In genomic region chr2:67974564-67975430, GRCh38 we compare ENCODE assay signal across 12 cellular contexts.
DNase-seq lines count a peak whose midpoint lies in the region; ATAC-seq, FAIRE-seq and TF ChIP-seq lines count a peak whose summit lies in the region.
"Had no signal": no experiment of that assay in that cellular context is flagged by ENCODE, and none has a peak within 500 bp of the region (broad histone marks: within the 10 kb centered on the region; RNA-seq: fewer than 3 reads in every experiment).

No MANE protein-coding gene starts in this region.

- no peaks in the 10 kb centered on the region for H3K36me3 Mint-ChIP-seq in T-cell

- no peak for TF ChIP-seq POLR2A in upper lobe of left lung (IDR thresholded peaks at IDR 0.05)

- TF ChIP-seq EP300 in upper lobe of left lung (IDR thresholded peaks at IDR 0.05), result no peak

- H3K27ac ChIP-seq in ascending aorta, result peak overlapping the region; percentile 70 to 76
- no peak overlapping the region for H3K27ac ChIP-seq in kidney (ENCODE audit: low read depth in 2 of 2, low read length in 2 of 2)
- peak overlapping the region; percentile 13 to 31 (median 18) for H3K27ac ChIP-seq in upper lobe of left lung
- H3K27ac ChIP-seq: A549, colonic mucosa had no signal

- H3K4me3 ChIP-seq in ascending aorta (peak overlapping the region in 1 of 2 donors; percentile 35), kidney (ENCODE audit: low read length in 2 of 2) (no peak overlapping the region), upper lobe of left lung (peak overlapping the region in 1 of 4 donors; percentile 7)
- H3K4me3 ChIP-seq: A549, colonic mucosa had no signal

- intact Hi-C loops in ascending aorta (cut with DNase I), result no loop called here
- intact Hi-C loops in kidney (cut with DNase I), result no loop called here

- no peak overlapping the region for H3K27ac Mint-ChIP-seq in T-cell

- H3K27me3 ChIP-seq in ascending aorta (no peaks in the 10 kb centered on the region), upper lobe of left lung (no peaks in the 10 kb centered on the region)
- H3K27me3 ChIP-seq: colonic mucosa had no signal

- POLR2A ChIA-PET in T-cell (lab: Charles Lee), result no interaction called here

- ATAC-seq in upper lobe of left lung (ENCODE audit: low FRiP score in 2 of 2) (peak; percentile 54 to 79), T-cell (replicated peaks in 1 of 4) (no peak)
- ATAC-seq: A549 had no signal

- H3K27me3 Mint-ChIP-seq in T-cell, result peaks cover 0 to 4% of the 10 kb centered on the region in 2 donors

- no peak overlapping the region for H3K9ac ChIP-seq in kidney (ENCODE audit: low read length in 2 of 2)

- TF ChIP-seq CTCF in ascending aorta (IDR thresholded peaks at IDR 0.05) (no peak), kidney (IDR thresholded peaks at IDR 0.05; ENCODE audit: borderline replicate concordance, extremely low read depth, insufficient read depth) (no peak), upper lobe of left lung (IDR thresholded peaks at IDR 0.05) (no peak)

- no peaks in the 10 kb centered on the region for H3K9me3 Mint-ChIP-seq in T-cell

- peaks cover 0 to 2% (median 0%) of the 10 kb centered on the region in 3 donors for H3K4me1 Mint-ChIP-seq in T-cell

- no peaks in the 10 kb centered on the region for H3K9me3 ChIP-seq in ascending aorta
- H3K9me3 ChIP-seq in kidney (ENCODE audit: control insufficient read depth in 1 of 2, low read length in 2 of 2), result peaks cover 0 to 2% of the 10 kb centered on the region in 2 donors
- no peaks in the 10 kb centered on the region for H3K9me3 ChIP-seq in upper lobe of left lung
- H3K9me3 ChIP-seq: colonic mucosa had no signal

- CTCF ChIA-PET in T-cell (lab: Charles Lee), result no interaction called here

- WGBS in upper lobe of left lung, 2 donors, result 20 to 25% methylated on average over 7 of the region's 7 CpGs

- DNase-seq in NCI-H1092 treated with DMSO at 0.1 percent for 48 hours (lab: John Stamatoyannopoulos, UW), result peak; percentile 32
- no peak for DNase-seq in NCI-H1092 (lab: John Stamatoyannopoulos, UW)
- peak; percentile 10 to 83 for DNase-seq in ascending aorta (ENCODE audit: low spot score in 2 of 2)
- peak; percentile 67 for DNase-seq in kidney
- peak in 1 of 2 donors; percentile 34 for DNase-seq in upper lobe of left lung
- DNase-seq in T-cell, result no peak
- DNase-seq in LoVo (ENCODE audit: low spot score), result no peak
- DNase-seq in DMS53 treated with DMSO at 0.1 percent for 48 hours (lab: John Stamatoyannopoulos, UW; ENCODE audit: unreplicated experiment), result no peak
- DNase-seq: activated CD4-positive, alpha-beta T cell treated with anti-CD3 and anti-CD28 coated beads for 4 hours; colonic mucosa had no signal

- H3K4me1 ChIP-seq in ascending aorta (peaks cover 0 to 4% of the 10 kb centered on the region in 2 donors), kidney (ENCODE audit: control insufficient read depth in 1 of 2, insufficient read depth in 1 of 2, low read depth in 1 of 2, low read length in 2 of 2) (peaks cover 0 to 3% of the 10 kb centered on the region in 2 donors), upper lobe of left lung (peaks cover 0 to 12% (median 6%) of the 10 kb centered on the region in 4 donors)
- H3K4me1 ChIP-seq: A549, colonic mucosa had no signal

- no peaks in the 10 kb centered on the region for H3K36me3 ChIP-seq in ascending aorta
- no peaks in the 10 kb centered on the region for H3K36me3 ChIP-seq in kidney (ENCODE audit: control insufficient read depth in 1 of 2, insufficient read depth in 2 of 2, low read length in 2 of 2)
- no peaks in the 10 kb centered on the region for H3K36me3 ChIP-seq in upper lobe of left lung
- H3K36me3 ChIP-seq: colonic mucosa had no signal

- FAIRE-seq in kidney (lab: Jason Lieb, UNC), result no peak
- FAIRE-seq: A549, GM18507 had no signal

- H3K4me3 Mint-ChIP-seq in T-cell, result no peak overlapping the region

Comparison
In these comparisons a context has a peak if more than half of its experiments do, and no peak if none do; other contexts are left out.
1. DNase-seq: peak in NCI-H1092 treated with DMSO at 0.1 percent for 48 hours (single experiment), ascending aorta (2 of 2) and kidney (single experiment); none in NCI-H1092 (single experiment), T-cell (0 of 34), LoVo (single experiment) and DMS53 treated with DMSO at 0.1 percent for 48 hours (single experiment).
2. H3K27ac ChIP-seq: peak in ascending aorta (2 of 2) and upper lobe of left lung (4 of 4); none in kidney (0 of 2).
3. ATAC-seq: peak in upper lobe of left lung (2 of 2); none in T-cell (0 of 4).